21 cellular contexts compared by ENCODE assay signal in the genomic region with DNA sequence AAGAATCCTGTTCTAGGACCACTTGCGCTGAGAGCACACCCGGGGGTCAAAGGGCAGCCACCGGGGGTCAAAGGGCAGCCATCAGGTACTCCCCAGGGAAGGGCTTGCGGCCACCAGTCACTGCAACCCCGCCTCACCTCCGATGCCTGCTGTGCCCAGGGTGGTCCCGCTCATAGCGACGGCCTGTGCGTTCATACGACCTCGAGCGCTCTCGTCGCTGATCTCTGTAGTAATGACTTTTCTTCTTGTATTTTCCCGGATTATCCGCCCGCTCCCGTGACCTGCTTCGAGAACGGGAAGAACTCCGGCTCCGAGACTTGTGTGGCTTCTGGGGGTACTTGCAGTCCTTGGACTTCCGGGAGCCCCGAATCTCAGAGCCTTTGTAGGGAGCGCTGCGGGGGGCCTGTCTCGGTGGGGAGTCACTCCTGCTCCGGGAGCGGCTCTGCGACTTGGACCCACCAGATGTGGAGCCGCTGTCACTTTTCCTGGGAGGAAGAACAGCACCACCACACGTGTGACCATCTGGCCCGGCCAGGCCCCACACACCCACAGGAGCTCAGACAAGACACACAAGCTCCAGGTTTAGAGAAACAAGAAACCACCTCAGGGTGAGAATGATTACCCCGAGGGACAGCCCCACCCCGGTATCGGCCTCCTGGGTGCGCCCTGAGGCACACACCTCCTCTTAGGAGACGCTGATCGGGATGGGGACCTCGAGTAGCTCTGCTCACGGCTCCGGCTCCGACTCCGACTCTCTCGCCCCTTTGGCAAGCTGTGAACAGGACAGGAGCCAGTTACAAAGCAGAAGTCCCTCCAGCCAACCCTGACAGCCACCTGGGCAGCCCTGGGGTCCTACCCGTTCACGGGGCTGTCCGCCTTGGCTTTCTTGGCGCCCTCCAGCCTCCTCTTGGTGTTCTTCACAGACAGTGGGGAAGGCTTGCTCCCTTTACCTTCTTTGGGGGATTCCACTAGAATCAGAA. TPM values are rescaled to one million over a fixed set of nuclear protein-coding genes. Genes with fewer than 3 reads are reported as not detected.
"Had no signal": no experiment of that assay in that cellular context is flagged by ENCODE, and none has a peak within 500 bp of the region (broad histone marks: within the 10 kb centered on the region; RNA-seq: fewer than 3 reads in every experiment).

No MANE protein-coding gene starts in this region.

- H3K27ac ChIP-seq: adrenal gland, hepatocyte, tibial nerve had no signal

- H3K9me3 ChIP-seq: adrenal gland, tibial nerve had no signal

- H3K4me3 ChIP-seq: adrenal gland, hepatocyte, lung, tibial nerve had no signal

- H3K27me3 ChIP-seq: adrenal gland, hepatocyte, tibial nerve had no signal

- H3K27ac Mint-ChIP-seq: activated B cell treated with CpG ODN at 0.5 μM for 24 hours; activated CD4-positive, alpha-beta memory T cell treated with anti-CD3 and anti-CD28 coated beads for 36 hours; activated T-helper 1 cell treated with anti-CD3 and anti-CD28 coated beads, Interleukin-12 subunit alpha, Interleukin-12 subunit beta, Interleukin-2, Interleukin-4 antibody, amounts not matched to agents 30 ng/mL and 10 ng/mL and 1 ng/mL, durations not matched to agents 14 hours and 24 hours and 36 hours; natural killer cell; T-helper 2 cell treated with Interferon-gamma antibody and Interleukin-4, amounts not matched to agents 5 μg/mL and 100 μg/mL, for 36 hours had no signal

- H2AFZ ChIP-seq: hepatocyte had no signal

- ATAC-seq: activated naive CD4-positive, alpha-beta T cell treated with anti-CD3 and anti-CD28 coated beads, Interleukin-2, amount 50 U/mL, for 72 hours; effector memory CD8-positive, alpha-beta T cell; natural killer cell; stimulated activated naive CD8-positive, alpha-beta T cell treated with anti-CD3 and anti-CD28 coated beads, Interleukin-15, Interleukin-2, amounts not matched to agents 100 U/mL and 50 U/mL, for 24 hours had no signal

- H3K9me3 Mint-ChIP-seq: activated B cell treated with CpG ODN at 0.5 μM for 24 hours; activated CD4-positive, alpha-beta memory T cell treated with anti-CD3 and anti-CD28 coated beads for 36 hours; activated naive CD4-positive, alpha-beta T cell treated with anti-CD3 and anti-CD28 coated beads, Interleukin-2, amount 50 U/mL, for 72 hours; activated T-helper 1 cell treated with anti-CD3 and anti-CD28 coated beads, Interleukin-12 subunit alpha, Interleukin-12 subunit beta, Interleukin-2, Interleukin-4 antibody, amounts not matched to agents 30 ng/mL and 10 ng/mL and 1 ng/mL, durations not matched to agents 14 hours and 24 hours and 36 hours; effector memory CD8-positive, alpha-beta T cell; natural killer cell; T-helper 2 cell treated with Interferon-gamma antibody and Interleukin-4, amounts not matched to agents 5 μg/mL and 100 μg/mL, for 36 hours had no signal

- FAIRE-seq: urothelium cell line had no signal

- H3K27me3 Mint-ChIP-seq: activated B cell treated with CpG ODN at 0.5 μM for 24 hours; activated CD4-positive, alpha-beta memory T cell treated with anti-CD3 and anti-CD28 coated beads for 36 hours; effector memory CD8-positive, alpha-beta T cell had no signal

- H3K4me2 ChIP-seq: hepatocyte had no signal

- DNase-seq: activated B cell treated with CpG ODN at 0.5 μM for 24 hours; activated CD4-positive, alpha-beta memory T cell treated with anti-CD3 and anti-CD28 coated beads for 36 hours; activated CD4-positive, alpha-beta T cell treated with anti-CD3 and anti-CD28 coated beads for 4 hours; activated gamma-delta T cell treated with Interleukin-2 at 50 U/mL for 16 hours; activated T-cell treated with anti-CD3 and anti-CD28 coated beads for 4 hours; adrenal gland; effector memory CD8-positive, alpha-beta T cell; foreskin fibroblast; natural killer cell; stimulated activated CD4-positive, alpha-beta T cell treated with anti-CD3 and anti-CD28 coated beads, Interleukin-12 subunit alpha, Interleukin-12 subunit beta, amount 100 ng/mL, for 4 hours; stimulated activated CD4-positive, alpha-beta T cell treated with anti-CD3 and anti-CD28 coated beads, Interleukin-1b, Interleukin-23, amount 100 ng/mL, for 48 hours; stimulated activated naive CD8-positive, alpha-beta T cell treated with anti-CD3 and anti-CD28 coated beads, Interleukin-15, Interleukin-2, amounts not matched to agents 100 U/mL and 50 U/mL, for 24 hours; substantia nigra had no signal

- H3K4me1 ChIP-seq: adrenal gland, tibial nerve had no signal

- H3K4me3 Mint-ChIP-seq: activated B cell treated with CpG ODN at 0.5 μM for 24 hours; activated CD4-positive, alpha-beta memory T cell treated with anti-CD3 and anti-CD28 coated beads for 36 hours; activated T-helper 1 cell treated with anti-CD3 and anti-CD28 coated beads, Interleukin-12 subunit alpha, Interleukin-12 subunit beta, Interleukin-2, Interleukin-4 antibody, amounts not matched to agents 30 ng/mL and 10 ng/mL and 1 ng/mL, durations not matched to agents 14 hours and 24 hours and 36 hours; effector memory CD8-positive, alpha-beta T cell; natural killer cell; T-helper 2 cell treated with Interferon-gamma antibody and Interleukin-4, amounts not matched to agents 5 μg/mL and 100 μg/mL, for 36 hours had no signal

RNA-seq across cellular contexts. Expression of gene MXRA8, which starts 29.0 kb away (rescaled TPM):
- total RNA-seq: dermis microvascular lymphatic vessel endothelial cell had no signal

RNA-seq across cellular contexts. Expression of gene ANKRD65, which starts 33.7 kb away (rescaled TPM):
- total RNA-seq: activated CD4-positive, alpha-beta memory T cell treated with anti-CD3 and anti-CD28 coated beads for 36 hours; natural killer cell had no signal
